Comparison of ENCODE assay signal across 8 cellular contexts in the genomic region with DNA sequence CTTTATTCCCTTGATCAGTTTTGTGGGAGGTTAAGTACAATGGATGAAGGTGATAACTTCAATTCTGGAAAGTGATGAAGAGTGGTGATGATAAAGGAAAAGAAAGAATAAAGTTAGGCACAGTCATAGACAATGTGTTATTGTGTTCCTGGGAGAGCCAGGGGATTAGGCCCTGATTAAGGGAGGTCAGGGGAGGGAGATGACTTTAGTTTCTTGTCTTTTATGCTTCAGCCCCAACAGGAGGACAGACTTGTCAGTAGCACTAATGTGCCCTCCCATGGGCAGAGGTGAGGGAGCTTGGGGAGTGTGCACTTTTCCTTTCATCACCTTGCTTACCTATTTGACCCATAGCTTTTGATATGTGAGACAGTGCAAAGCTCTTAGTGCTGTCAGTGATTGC.
"Had no signal": no experiment of that assay in that cellular context is flagged by ENCODE, and none has a peak within 500 bp of the region (broad histone marks: within the 10 kb centered on the region; RNA-seq: fewer than 3 reads in every experiment).

No MANE protein-coding gene starts in this region.

- H3K27ac Mint-ChIP-seq: HFFc6 had no signal

- H3K27ac ChIP-seq: GM23248 had no signal

- ATAC-seq: HCT116, K562 had no signal

- H3K9me3 Mint-ChIP-seq: HFFc6 had no signal

- H3K9me3 ChIP-seq: HAP-1 had no signal

- DNase-seq: GM23248, GOT3, H7, HFFc6, IMR-90 had no signal

- H3K4me3 Mint-ChIP-seq: HFFc6 had no signal

- H3K36me3 ChIP-seq: HAP-1 had no signal

- H3K9ac ChIP-seq: GM23248 had no signal

- H2AFZ ChIP-seq: GM23248 had no signal

- H3K4me1 ChIP-seq: HAP-1 had no signal

- H3K4me3 ChIP-seq: GM23248, HAP-1, K562 had no signal
